In genomic region chr3:16551342-16551976, GRCh38 we compare ENCODE assay signal across 11 cellular contexts. TPM values are rescaled to one million over a fixed set of nuclear protein-coding genes. Genes with fewer than 3 reads are reported as not detected.
DNase-seq lines count a peak whose midpoint lies in the region; ATAC-seq and TF ChIP-seq lines count a peak whose summit lies in the region.
"Had no signal": no experiment of that assay in that cellular context is flagged by ENCODE, and none has a peak within 500 bp of the region (broad histone marks: within the 10 kb centered on the region; RNA-seq: fewer than 3 reads in every experiment).

No MANE protein-coding gene starts in this region.

- H3K9me3 Mint-ChIP-seq in activated T-cell treated with anti-CD3 and anti-CD28 coated beads, Interleukin-2, amount 50 U/mL, for 72 hours = peaks cover 0 to 2% of the 10 kb centered on the region in 2 donors
- H3K9me3 Mint-ChIP-seq in chondrocyte (ENCODE audit: low read depth) = peaks cover 2% of the 10 kb centered on the region

- peaks cover 16% of the 10 kb centered on the region for H3K27me3 Mint-ChIP-seq in activated T-cell treated with anti-CD3 and anti-CD28 coated beads, Interleukin-2, amount 50 U/mL, for 72 hours (ENCODE audit: low read depth)
- peaks cover 3% of the 10 kb centered on the region for H3K27me3 Mint-ChIP-seq in chondrocyte (ENCODE audit: low read depth)

- no peaks in the 10 kb centered on the region for H3K36me3 ChIP-seq in OCI-LY3 (replicated peaks; ENCODE audit: low read depth, low read length)
- H3K36me3 ChIP-seq in smooth muscle cell (ENCODE audit: low read depth) = no peaks in the 10 kb centered on the region
- H3K36me3 ChIP-seq: prostate gland, vagina had no signal

- H3F3A ChIP-seq in smooth muscle cell (ENCODE audit: low read depth) = no peaks in the 10 kb centered on the region

- TF ChIP-seq CTCF in OCI-LY3 (IDR thresholded peaks at IDR 0.05; ENCODE audit: low read depth, low read length) (no peak), chondrocyte (IDR thresholded peaks at IDR 0.05) (no peak), smooth muscle cell (IDR thresholded peaks at IDR 0.05; ENCODE audit: borderline replicate concordance, insufficient read depth, poor library complexity, severe bottlenecking) (no peak)

- H3K27me3 ChIP-seq in OCI-LY3 (ENCODE audit: low read depth, low read length) = 0 out of 2 replicates have a peak, but pooled peaks cover 5% of the 10 kb centered on the region
- H3K27me3 ChIP-seq in smooth muscle cell (ENCODE audit: low read depth) = no peaks in the 10 kb centered on the region
- H3K27me3 ChIP-seq: vagina had no signal

- H3K79me2 ChIP-seq in OCI-LY3 (ENCODE audit: low read length) (no peaks in the 10 kb centered on the region), smooth muscle cell (ENCODE audit: low read depth) (no peaks in the 10 kb centered on the region)

- H3K4me1 ChIP-seq in OCI-LY3 (ENCODE audit: low read length) (peaks cover 11% of the 10 kb centered on the region), smooth muscle cell (ENCODE audit: low read depth) (no peaks in the 10 kb centered on the region)
- H3K4me1 ChIP-seq: prostate gland had no signal

- H3K4me2 ChIP-seq in OCI-LY3 (ENCODE audit: low read length) (0 out of 2 replicates have a peak overlapping the region, but pooled peaks have one; percentile 57), smooth muscle cell (no peak overlapping the region)

- H3K9ac ChIP-seq in OCI-LY3 (ENCODE audit: low read length) = peak overlapping the region; percentile 20; the same call in 1 of the 2 replicates
- H3K9ac ChIP-seq in smooth muscle cell (ENCODE audit: low read depth) = peak overlapping the region; percentile 31

- no peak overlapping the region for H3K4me3 Mint-ChIP-seq in activated T-cell treated with anti-CD3 and anti-CD28 coated beads, Interleukin-2, amount 50 U/mL, for 72 hours
- H3K4me3 Mint-ChIP-seq in chondrocyte (ENCODE audit: unreplicated experiment) = no peak overlapping the region

- H3K4me1 Mint-ChIP-seq in activated T-cell treated with anti-CD3 and anti-CD28 coated beads, Interleukin-2, amount 50 U/mL, for 72 hours (ENCODE audit: low read depth) = peaks cover 25% of the 10 kb centered on the region
- H3K4me1 Mint-ChIP-seq in chondrocyte (ENCODE audit: low read depth) = peaks cover 15% of the 10 kb centered on the region

- peak overlapping the region; percentile 97 for H3K27ac Mint-ChIP-seq in activated T-cell treated with anti-CD3 and anti-CD28 coated beads, Interleukin-2, amount 50 U/mL, for 72 hours
- peak overlapping the region; percentile 89 for H3K27ac Mint-ChIP-seq in chondrocyte (ENCODE audit: unreplicated experiment)

- H3K9me3 ChIP-seq in OCI-LY3 (ENCODE audit: insufficient read depth, low read length) = no peaks in the 10 kb centered on the region
- H3K9me3 ChIP-seq in smooth muscle cell (replicated peaks; ENCODE audit: low read depth) = no peaks in the 10 kb centered on the region
- H3K9me3 ChIP-seq: prostate gland, vagina had no signal

- H3K27ac ChIP-seq in OCI-LY3 (ENCODE audit: low read length) (no peak overlapping the region), smooth muscle cell (ENCODE audit: low read depth) (peak overlapping the region; percentile 44)
- H3K27ac ChIP-seq: prostate gland, vagina had no signal

- ATAC-seq in activated T-cell treated with anti-CD3 and anti-CD28 coated beads, Interleukin-2, amount 50 U/mL, for 72 hours (replicated peaks in 1 of 2) = no peak

- peaks cover 0 to 2% of the 10 kb centered on the region in 2 donors for H3K36me3 Mint-ChIP-seq in activated T-cell treated with anti-CD3 and anti-CD28 coated beads, Interleukin-2, amount 50 U/mL, for 72 hours (ENCODE audit: insufficient read depth in 2 of 2)
- no peaks in the 10 kb centered on the region for H3K36me3 Mint-ChIP-seq in chondrocyte (ENCODE audit: low read depth)

- no peak for DNase-seq in activated T-cell treated with anti-CD3 and anti-CD28 coated beads, Interleukin-2, amount 50 U/mL, for 72 hours
- DNase-seq in activated T-cell treated with anti-CD3 and anti-CD28 coated beads for 4 hours = no peak
- no peak for DNase-seq in chondrocyte (ENCODE audit: low spot score)
- no peak for DNase-seq in smooth muscle cell (lab: John Stamatoyannopoulos, UW; ENCODE audit: unreplicated experiment)
- no peak for DNase-seq in DMS 273 (lab: John Stamatoyannopoulos, UW; ENCODE audit: unreplicated experiment)
- DNase-seq in SKM-1 (lab: John Stamatoyannopoulos, UW; ENCODE audit: unreplicated experiment) = no peak
- no peak for DNase-seq in middle frontal gyrus (ENCODE audit: extremely low spot score, low spot score)

- H3K4me3 ChIP-seq in OCI-LY3 (ENCODE audit: low read length) (no peak overlapping the region), smooth muscle cell (no peak overlapping the region)
- H3K4me3 ChIP-seq: prostate gland, vagina had no signal

- H2AFZ ChIP-seq in OCI-LY3 (ENCODE audit: low read depth, low read length) (peak overlapping the region; percentile 83), smooth muscle cell (ENCODE audit: low read depth) (peak overlapping the region; percentile 89)

- 94% methylated on average over 4 of the region's 4 CpGs for WGBS in smooth muscle cell (ENCODE audit: low lambda C conversion rate)

- H4K20me1 ChIP-seq in OCI-LY3 (ENCODE audit: insufficient read depth, low read length) (no peaks in the 10 kb centered on the region), smooth muscle cell (ENCODE audit: low read depth) (no peaks in the 10 kb centered on the region)

RNA-seq across cellular contexts. Expression of gene RFTN1, which starts 38.0 kb away (rescaled TPM):
- 100 to 1,000 TPM; 128 to 132 TPM for total RNA-seq in activated T-cell treated with anti-CD3 and anti-CD28 coated beads, Interleukin-2, amount 50 U/mL, for 72 hours
- 53.3 to 54.9 TPM (median 53.4 TPM) in 3 replicates for total RNA-seq in chondrocyte
- 35.6 and 37.7 TPM in 2 replicates for total RNA-seq in smooth muscle cell
- 21.7 and 22.8 TPM in 2 replicates for polyA plus RNA-seq in smooth muscle cell

RNA-seq across cellular contexts. Expression of gene DAZL, which starts 53.8 kb away (rescaled TPM):
- not detected for total RNA-seq in activated T-cell treated with anti-CD3 and anti-CD28 coated beads, Interleukin-2, amount 50 U/mL, for 72 hours
- total RNA-seq in chondrocyte = not detected in 3 replicates
- total RNA-seq in smooth muscle cell = not detected in 2 replicates
- polyA plus RNA-seq in smooth muscle cell = not detected in 2 replicates
- total RNA-seq: LHCN-M2, vagina had no signal
